22 cellular contexts compared by ENCODE assay signal in genomic region chr17:61239953-61240352, GRCh38.
"Had no signal": no experiment of that assay in that cellular context is flagged by ENCODE, and none has a peak within 500 bp of the region (broad histone marks: within the 10 kb centered on the region; RNA-seq: fewer than 3 reads in every experiment).

No MANE protein-coding gene starts in this region.

- H3K27ac Mint-ChIP-seq: activated naive CD8-positive, alpha-beta T cell treated with anti-CD3 and anti-CD28 coated beads, Interleukin-2, amount 10 ng/mL, durations not matched to agents 7 days and 5 days; memory B cell; neural progenitor cell; stimulated activated effector memory CD8-positive, alpha-beta T cell treated with anti-CD3 and anti-CD28 coated beads, Interleukin-12 subunit alpha, Interleukin-12 subunit beta, amount 100 ng/mL, for 72 hours; T-cell; WTC11 had no signal

- H3K9me3 ChIP-seq: gastroesophageal sphincter, mucosa of descending colon, right lobe of liver, testis, uterus had no signal

- H3K9ac ChIP-seq: neural progenitor cell had no signal

- H3K27me3 ChIP-seq: gastroesophageal sphincter, neural progenitor cell, right lobe of liver, testis, uterus had no signal

- H3K36me3 Mint-ChIP-seq: neural progenitor cell; stimulated activated effector memory CD8-positive, alpha-beta T cell treated with anti-CD3 and anti-CD28 coated beads, Interleukin-12 subunit alpha, Interleukin-12 subunit beta, amount 100 ng/mL, for 72 hours had no signal

- H2AFZ ChIP-seq: neural progenitor cell had no signal

- H3K4me1 ChIP-seq: uterus had no signal

- H3K4me3 Mint-ChIP-seq: activated naive CD8-positive, alpha-beta T cell treated with anti-CD3 and anti-CD28 coated beads, Interleukin-2, amount 10 ng/mL, durations not matched to agents 7 days and 5 days; memory B cell; neural progenitor cell; stimulated activated effector memory CD8-positive, alpha-beta T cell treated with anti-CD3 and anti-CD28 coated beads, Interleukin-12 subunit alpha, Interleukin-12 subunit beta, amount 100 ng/mL, for 72 hours; T-cell; WTC11 had no signal

- H3K4me1 Mint-ChIP-seq: memory B cell had no signal

- H3K27ac ChIP-seq: epithelial cell of prostate, neural progenitor cell, right lobe of liver, testis had no signal

- H3K36me3 ChIP-seq: gastroesophageal sphincter, neural progenitor cell, right lobe of liver, uterus had no signal

- H3K4me2 ChIP-seq: neural progenitor cell had no signal

- H3K27me3 Mint-ChIP-seq: activated naive CD8-positive, alpha-beta T cell treated with anti-CD3 and anti-CD28 coated beads, Interleukin-2, amount 10 ng/mL, durations not matched to agents 7 days and 5 days; memory B cell; T-cell had no signal

- H3K4me3 ChIP-seq: gastroesophageal sphincter, mucosa of descending colon, neural progenitor cell, right lobe of liver, testis, uterus had no signal

- H3K9me3 Mint-ChIP-seq: activated naive CD8-positive, alpha-beta T cell treated with anti-CD3 and anti-CD28 coated beads, Interleukin-2, amount 10 ng/mL, durations not matched to agents 7 days and 5 days; neural progenitor cell; stimulated activated effector memory CD8-positive, alpha-beta T cell treated with anti-CD3 and anti-CD28 coated beads, Interleukin-12 subunit alpha, Interleukin-12 subunit beta, amount 100 ng/mL, for 72 hours; T-cell had no signal

- ATAC-seq: gastroesophageal sphincter; mucosa of descending colon; right lobe of liver; stimulated activated effector memory CD8-positive, alpha-beta T cell treated with anti-CD3 and anti-CD28 coated beads, Interleukin-12 subunit alpha, Interleukin-12 subunit beta, amount 100 ng/mL, for 72 hours; T-cell; WTC11 had no signal

- DNase-seq: activated CD4-positive, alpha-beta T cell treated with anti-CD3 and anti-CD28 coated beads, Interleukin-2, amount 50 U/mL, for 48 hours; activated gamma-delta T cell; activated naive CD8-positive, alpha-beta T cell treated with anti-CD3 and anti-CD28 coated beads, Interleukin-2, amount 10 ng/mL, durations not matched to agents 7 days and 5 days; activated T-cell treated with anti-CD3 and anti-CD28 coated beads, Interleukin-2, amount 50 U/mL, for 1 hour; cortex of kidney; hypothalamus; mucosa of descending colon; posterior cingulate gyrus; right lobe of liver; small intestine; stimulated activated CD4-positive, alpha-beta T cell treated with anti-CD3 and anti-CD28 coated beads, Interleukin-2, amount 100 ng/mL, for 24 hours; T-cell; T1000; testis; trophoblast cell; uterus had no signal
